ENCODE assay signal across 1 cellular context in genomic region chr9:6072865-6073264, GRCh38.
TF ChIP-seq lines count a peak whose summit lies in the region.

No MANE protein-coding gene starts in this region.

TF ChIP-seq in H1, 55 proteins besides CTCF, POLR2A, EP300 and RAD21:
- TF ChIP-seq CEBPB (IDR thresholded peaks at IDR 0.05; ENCODE audit: low read depth, low read length): no peak
TF ChIP-seq in H1: peak in this region for 0.
